Comparison of ENCODE assay signal across 8 cellular contexts in the genomic region with DNA sequence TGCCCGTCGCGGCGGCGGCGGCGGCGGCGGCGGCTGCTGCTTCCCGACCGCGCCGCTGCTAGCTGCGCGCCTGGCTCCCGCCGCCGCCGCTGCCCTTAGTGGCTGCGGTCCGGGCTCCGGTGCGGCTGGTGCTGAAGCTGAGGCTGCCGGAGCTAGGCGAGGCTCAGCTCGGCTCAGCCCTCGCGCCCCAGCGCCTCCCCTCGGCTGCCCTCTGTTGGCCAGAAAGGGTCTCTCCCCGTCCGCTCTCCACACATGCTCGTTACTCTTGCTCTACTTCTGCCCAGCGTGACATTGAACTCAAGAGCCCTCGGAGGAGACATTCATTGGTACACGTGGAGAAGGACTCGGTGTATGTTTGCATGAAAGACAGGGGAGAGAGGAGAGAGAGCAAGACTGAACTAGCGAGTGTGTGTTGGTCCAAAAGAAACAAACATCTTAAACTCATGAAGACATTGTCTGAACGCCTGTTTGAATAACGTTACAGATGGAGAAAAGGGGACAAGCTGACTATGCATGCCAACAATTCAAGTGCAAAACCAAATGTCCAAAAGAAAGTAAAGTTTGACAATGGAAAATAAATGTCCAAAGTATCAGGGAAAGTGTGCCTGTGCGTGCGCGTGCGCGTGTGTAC. TPM values are rescaled to one million over a fixed set of nuclear protein-coding genes. Genes with fewer than 3 reads are reported as not detected.
DNase-seq lines count a peak whose midpoint lies in the region; ATAC-seq and TF ChIP-seq lines count a peak whose summit lies in the region.

HCN1 (minus strand) TSS at position 175 of the 631 bp plus-strand sequence.

- H3K27me3 Mint-ChIP-seq in activated naive CD8-positive, alpha-beta T cell treated with anti-CD3 and anti-CD28 coated beads, Interleukin-2, amount 10 ng/mL, durations not matched to agents 7 days and 5 days = peaks cover 20% of the 10 kb centered on the region

- BruUV-seq in OCI-LY7 (replicated peaks; lab: Mats Ljungman, UMichigan) = no TSS peak

- H3K4me1 ChIP-seq in heart right ventricle = peaks cover 5 to 13% (median 10%) of the 10 kb centered on the region in 9 donors
- H3K4me1 ChIP-seq in OCI-LY7 (ENCODE audit: insufficient read depth, low read length, poor library complexity, severe bottlenecking) = no peaks in the 10 kb centered on the region

- H3K9me2 ChIP-seq in OCI-LY7 (ENCODE audit: insufficient read depth, low read length) = no peaks in the 10 kb centered on the region

- ATAC-seq in HG02588 (IDR thresholded peaks at IDR 0.05; ENCODE audit: unreplicated experiment) (peak; percentile 65), heart right ventricle (peak; percentile 93 to 100 (median 98))
- ATAC-seq in activated naive CD8-positive, alpha-beta T cell treated with anti-CD3 and anti-CD28 coated beads, Interleukin-2, amount 10 ng/mL, durations not matched to agents 7 days and 5 days (ENCODE audit: low read depth) = peak; percentile 85

- WGBS in heart right ventricle, 2 donors = 13 to 15% methylated on average over 43 to 46 of the region's 46 CpGs

- H3K9me3 Mint-ChIP-seq in activated naive CD8-positive, alpha-beta T cell treated with anti-CD3 and anti-CD28 coated beads, Interleukin-2, amount 10 ng/mL, durations not matched to agents 7 days and 5 days = peaks cover 2% of the 10 kb centered on the region

- H2AFZ ChIP-seq in OCI-LY7 (ENCODE audit: low read length) = no peak within 1 kb of the TSS

- no peaks in the 10 kb centered on the region for H3K36me3 Mint-ChIP-seq in activated naive CD8-positive, alpha-beta T cell treated with anti-CD3 and anti-CD28 coated beads, Interleukin-2, amount 10 ng/mL, durations not matched to agents 7 days and 5 days

- H3K9me3 ChIP-seq in heart right ventricle (no peaks in the 10 kb centered on the region), OCI-LY7 (ENCODE audit: low read length) (0 out of 2 replicates have a peak, but pooled peaks cover 5% of the 10 kb centered on the region)

- no peaks in the 10 kb centered on the region for H3K79me2 ChIP-seq in OCI-LY7 (ENCODE audit: insufficient read depth, low read depth, low read length)

- DNase-seq in GDM1 (lab: John Stamatoyannopoulos, UW) (peak; percentile 47), NCI-H2171 (lab: John Stamatoyannopoulos, UW) (peak; percentile 97), heart right ventricle (peak; percentile 59 to 80), pons (ENCODE audit: low spot score) (peak; percentile 72), NCI-H1105 (lab: John Stamatoyannopoulos, UW) (no peak), OCI-LY7 (ENCODE audit: low spot score) (no peak)
- DNase-seq in activated naive CD8-positive, alpha-beta T cell treated with anti-CD3 and anti-CD28 coated beads, Interleukin-2, amount 10 ng/mL, durations not matched to agents 7 days and 5 days = peak; percentile 58

- POLR2A ChIA-PET in activated naive CD8-positive, alpha-beta T cell treated with anti-CD3 and anti-CD28 coated beads, Interleukin-2, amount 10 ng/mL, durations not matched to agents 7 days and 5 days (lab: Charles Lee) = no interaction called here
- POLR2A ChIA-PET in OCI-LY7 (lab: Charles Lee) = no interaction called here

- H3K4me3 ChIP-seq in heart right ventricle = peak within 1 kb of the TSS in 9 of 10 donors; percentile 10 to 27 (median 20)
- H3K4me3 ChIP-seq in OCI-LY7 (ENCODE audit: low read depth, low read length, poor library complexity, severe bottlenecking) = no peak within 1 kb of the TSS

- TF ChIP-seq CTCF in heart right ventricle (IDR thresholded peaks at IDR 0.05) (peak; percentile 40 to 80 (median 72)), OCI-LY7 (conservative IDR thresholded peaks at IDR 0.05; ENCODE audit: low read length) (no peak)

- CTCF ChIA-PET in OCI-LY7 (lab: Charles Lee; ENCODE audit: unreplicated experiment) = no interaction called here

- H3K27me3 ChIP-seq in heart right ventricle = peaks cover 6 to 80% (median 44%) of the 10 kb centered on the region in 7 donors

- intact Hi-C loops in heart right ventricle (cut with DNase I) (loop anchor here in 4 of 10 donors (2.0 to 10.0 kb wide), 3 partner anchors 658 to 742 kb away; no protein-coding TSS in a partner anchor), OCI-LY7 (cut with micrococcal nuclease; ENCODE audit: unreplicated experiment) (no loop called here)

- no peak within 1 kb of the TSS for H3K4me2 ChIP-seq in OCI-LY7 (ENCODE audit: low read length)

- no peaks in the 10 kb centered on the region for H4K20me1 ChIP-seq in OCI-LY7 (ENCODE audit: insufficient read depth, low read length)

- no peak within 1 kb of the TSS for H3K27ac Mint-ChIP-seq in activated naive CD8-positive, alpha-beta T cell treated with anti-CD3 and anti-CD28 coated beads, Interleukin-2, amount 10 ng/mL, durations not matched to agents 7 days and 5 days

- H3K4me1 Mint-ChIP-seq in activated naive CD8-positive, alpha-beta T cell treated with anti-CD3 and anti-CD28 coated beads, Interleukin-2, amount 10 ng/mL, durations not matched to agents 7 days and 5 days = peaks cover 1% of the 10 kb centered on the region

- H3K27ac ChIP-seq in heart right ventricle (no peak within 1 kb of the TSS), OCI-LY7 (ENCODE audit: low read depth, low read length, poor library complexity, severe bottlenecking) (no peak within 1 kb of the TSS)

- H3K4me3 Mint-ChIP-seq in activated naive CD8-positive, alpha-beta T cell treated with anti-CD3 and anti-CD28 coated beads, Interleukin-2, amount 10 ng/mL, durations not matched to agents 7 days and 5 days = no peak within 1 kb of the TSS

- no peaks in the 10 kb centered on the region for H3K36me3 ChIP-seq in heart right ventricle
- H3K36me3 ChIP-seq in OCI-LY7 (ENCODE audit: insufficient read depth, low read length) = no peaks in the 10 kb centered on the region

RNA-seq across cellular contexts. Expression of gene HCN1, which starts in this region (rescaled TPM):
- total RNA-seq in activated naive CD8-positive, alpha-beta T cell treated with anti-CD3 and anti-CD28 coated beads, Interleukin-2, amount 10 ng/mL, durations not matched to agents 7 days and 5 days = not detected
- total RNA-seq in heart right ventricle (under 1 TPM in 7 of 10 donors, not detected in 3; 0.05 to 0.12 (median 0.07) TPM), OCI-LY7 (2022) (not detected in 2 replicates)
- under 1 TPM; 0.07 to 0.20 TPM for polyA plus RNA-seq in heart right ventricle
- total RNA-seq in OCI-LY7 (2014; rRNA removed; shearing (Covaris generic)) = not detected in 2 replicates

Comparison
In these comparisons a context has a peak if more than half of its experiments do, and no peak if none do; other contexts are left out.
1. Peak in DNase-seq and ATAC-seq in activated naive CD8-positive, alpha-beta T cell treated with anti-CD3 and anti-CD28 coated beads, Interleukin-2, amount 10 ng/mL, durations not matched to agents 7 days and 5 days; RNA of the gene not detected or under 1 TPM.
2. Peak in DNase-seq, ATAC-seq and H3K4me3 ChIP-seq in heart right ventricle; RNA of the gene not detected or under 1 TPM.
3. DNase-seq: peak in GDM1 (single experiment), NCI-H2171 (single experiment) and pons (single experiment); none in NCI-H1105 (single experiment) and OCI-LY7 (single experiment).
4. Peak in every context shown above with its lines, with median percentiles within 50 percentile points of each other: ATAC-seq.